8 cellular contexts compared by ENCODE assay signal in the genomic region with DNA sequence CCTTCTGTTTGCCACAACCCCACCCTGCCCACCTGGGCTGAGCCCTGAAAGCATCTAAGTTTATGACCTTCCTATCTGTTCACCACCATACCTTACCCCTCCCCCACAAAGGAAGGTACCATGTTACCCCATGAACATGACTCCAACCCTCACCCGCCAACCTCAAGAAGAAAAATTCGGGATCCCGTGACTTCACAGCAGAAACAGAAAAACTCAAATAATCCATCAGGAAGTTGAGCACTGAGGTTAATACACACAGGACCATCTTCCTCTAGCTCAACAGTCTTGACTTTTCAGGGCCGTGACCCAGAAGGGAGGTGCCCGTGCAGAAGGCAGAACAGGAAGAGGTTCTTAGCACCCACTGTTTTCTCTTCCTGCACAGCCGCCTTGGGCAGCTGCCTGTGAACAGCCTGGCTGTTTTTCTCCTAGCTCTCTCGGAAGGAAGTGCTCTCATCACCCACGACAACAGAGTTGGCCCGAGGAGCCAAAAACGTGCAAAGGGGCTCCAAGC.
A peak's percentile ranks its signal among the peaks of the same experiment; 100 is the strongest.
DNase-seq lines count a peak whose midpoint lies in the region; ATAC-seq and TF ChIP-seq lines count a peak whose summit lies in the region.

No MANE protein-coding gene starts in this region.

- peak; percentile 79 for ATAC-seq in HG03103 (IDR thresholded peaks at IDR 0.05; ENCODE audit: low read depth, unreplicated experiment)
- ATAC-seq in activated CD4-positive, alpha-beta T cell treated with anti-CD3 and anti-CD28 coated beads for 36 hours: peak; percentile 80
- ATAC-seq in effector memory CD8-positive, alpha-beta T cell (replicated peaks): peak; percentile 89
- no peak for ATAC-seq in HG03139 (IDR thresholded peaks at IDR 0.05; ENCODE audit: unreplicated experiment)

- H4K20me1 ChIP-seq in GM23248 (ENCODE audit: insufficient read depth): peaks cover 12% of the 10 kb centered on the region; the same call in 1 of the 2 replicates

- H3K9me3 Mint-ChIP-seq in activated CD4-positive, alpha-beta T cell treated with anti-CD3 and anti-CD28 coated beads for 36 hours (ENCODE audit: low read depth): no peaks in the 10 kb centered on the region
- H3K9me3 Mint-ChIP-seq in effector memory CD8-positive, alpha-beta T cell: peaks cover 2 to 6% of the 10 kb centered on the region in 2 donors

- H3K4me1 ChIP-seq in rectal smooth muscle tissue (ENCODE audit: control insufficient read depth, insufficient read depth, low read length): peaks cover 6% of the 10 kb centered on the region
- H3K4me1 ChIP-seq in GM23248 (ENCODE audit: insufficient read depth): peaks cover 22% of the 10 kb centered on the region

- H3K9me3 ChIP-seq in GM23248 (ENCODE audit: low read depth): no peaks in the 10 kb centered on the region

- peak overlapping the region; percentile 99 for H3K27ac Mint-ChIP-seq in activated CD4-positive, alpha-beta T cell treated with anti-CD3 and anti-CD28 coated beads for 36 hours
- peak overlapping the region; percentile 97 to 99 for H3K27ac Mint-ChIP-seq in effector memory CD8-positive, alpha-beta T cell

- H3K9ac ChIP-seq in rectal smooth muscle tissue (ENCODE audit: low read length) (no peak overlapping the region), GM23248 (no peak overlapping the region)

- H3K9me2 ChIP-seq in GM23248 (ENCODE audit: insufficient read depth): no peaks in the 10 kb centered on the region

- peaks cover 47% of the 10 kb centered on the region for H3F3A ChIP-seq in GM23248 (ENCODE audit: insufficient read depth)

- no peaks in the 10 kb centered on the region for H3K27me3 Mint-ChIP-seq in activated CD4-positive, alpha-beta T cell treated with anti-CD3 and anti-CD28 coated beads for 36 hours
- no peaks in the 10 kb centered on the region for H3K27me3 Mint-ChIP-seq in effector memory CD8-positive, alpha-beta T cell

- peak overlapping the region; percentile 10; the same call in 1 of the 2 replicates for H3K4me3 ChIP-seq in GM06990 (replicated peaks; ENCODE audit: low read depth, low read length)
- H3K4me3 ChIP-seq in rectal smooth muscle tissue (ENCODE audit: low read length): peak overlapping the region; percentile 17
- no peak overlapping the region for H3K4me3 ChIP-seq in GM23248

- intact Hi-C loops in activated CD4-positive, alpha-beta T cell treated with anti-CD3 and anti-CD28 coated beads for 36 hours (cut with DNase I, micrococcal nuclease): loop anchor here (1.0 to 10.0 kb wide), 6 partner anchors 47 to 345 kb away; partner anchors contain the start of gene XYLT1 (in 1 of the 2)

- no peak overlapping the region for H2AFZ ChIP-seq in GM23248

- no peak for TF ChIP-seq CTCF in GM06990 (IDR thresholded peaks at IDR 0.05; ENCODE audit: insufficient read depth, low read length, poor library complexity, severe bottlenecking)

- in situ Hi-C loops in GM23248 (cut with MboI): no loop called here

- peaks cover 94% of the 10 kb centered on the region for H3K79me2 ChIP-seq in GM23248 (ENCODE audit: insufficient read depth)

- no peak overlapping the region for H3K4me2 ChIP-seq in GM23248 (ENCODE audit: unreplicated experiment)

- WGBS in GM23248 (ENCODE audit: low coverage in 1 of 2, low lambda C conversion rate in 2 of 2, missing lambda C conversion rate in 2 of 2), 2 experiments: 73% methylated on average over 10 of the region's 10 CpGs

- H3K36me3 ChIP-seq in GM06990 (ENCODE audit: control insufficient read depth, insufficient read depth, low read length) (no peaks in the 10 kb centered on the region), rectal smooth muscle tissue (ENCODE audit: control insufficient read depth, insufficient read depth, low read length) (no peaks in the 10 kb centered on the region), GM23248 (ENCODE audit: low read depth) (no peaks in the 10 kb centered on the region)

- H3K27me3 ChIP-seq in GM06990 (replicated peaks; ENCODE audit: control insufficient read depth, insufficient read depth, low read length) (no peaks in the 10 kb centered on the region), rectal smooth muscle tissue (ENCODE audit: control insufficient read depth, insufficient read depth, low read length) (no peaks in the 10 kb centered on the region), GM23248 (replicated peaks; ENCODE audit: insufficient read depth) (no peaks in the 10 kb centered on the region)

- peak overlapping the region; percentile 18 for H3K27ac ChIP-seq in rectal smooth muscle tissue (ENCODE audit: low read depth, low read length)
- no peak overlapping the region for H3K27ac ChIP-seq in GM23248

- peak overlapping the region; percentile 85 for H3K4me3 Mint-ChIP-seq in activated CD4-positive, alpha-beta T cell treated with anti-CD3 and anti-CD28 coated beads for 36 hours
- peak overlapping the region; percentile 79 to 87 for H3K4me3 Mint-ChIP-seq in effector memory CD8-positive, alpha-beta T cell

- peaks cover 88% of the 10 kb centered on the region for H3K4me1 Mint-ChIP-seq in activated CD4-positive, alpha-beta T cell treated with anti-CD3 and anti-CD28 coated beads for 36 hours
- peaks cover 78 to 89% of the 10 kb centered on the region in 2 donors for H3K4me1 Mint-ChIP-seq in effector memory CD8-positive, alpha-beta T cell (ENCODE audit: low read depth in 2 of 2)

- H3K36me3 Mint-ChIP-seq in activated CD4-positive, alpha-beta T cell treated with anti-CD3 and anti-CD28 coated beads for 36 hours (ENCODE audit: low read depth): no peaks in the 10 kb centered on the region
- peaks cover 24% of the 10 kb centered on the region for H3K36me3 Mint-ChIP-seq in effector memory CD8-positive, alpha-beta T cell (ENCODE audit: insufficient read depth)

- DNase-seq in GM06990 (ENCODE audit: extremely low read depth, insufficient read length) (peak; percentile 43), GM23248 (no peak), NCI-H187 (lab: John Stamatoyannopoulos, UW) (no peak)
- peak; percentile 75 for DNase-seq in activated CD4-positive, alpha-beta T cell treated with anti-CD3 and anti-CD28 coated beads for 36 hours
- DNase-seq in effector memory CD8-positive, alpha-beta T cell: peak; percentile 74 to 75 (median 75)

- CTCF ChIA-PET in activated CD4-positive, alpha-beta T cell treated with anti-CD3 and anti-CD28 coated beads for 36 hours (lab: Charles Lee): interaction anchor here (0.6 to 3.3 kb wide), 10 partner anchors 9 to 170 kb away, joined by 3 to 14 read pairs (median 3); no protein-coding TSS in a partner anchor

- POLR2A ChIA-PET in activated CD4-positive, alpha-beta T cell treated with anti-CD3 and anti-CD28 coated beads for 36 hours (lab: Charles Lee): interaction anchor here (0.6 kb wide), 1 partner anchor 16 kb away, joined by 3 read pairs; no protein-coding TSS in a partner anchor

Comparison
In these comparisons a context has a peak if more than half of its experiments do, and no peak if none do; other contexts are left out.
1. DNase-seq: peak in GM06990 (single experiment), activated CD4-positive, alpha-beta T cell treated with anti-CD3 and anti-CD28 coated beads for 36 hours (single experiment) and effector memory CD8-positive, alpha-beta T cell (3 of 3); none in GM23248 (single experiment) and NCI-H187 (0 of 2).